ENCODE assay signal across 24 cellular contexts in the genomic region with DNA sequence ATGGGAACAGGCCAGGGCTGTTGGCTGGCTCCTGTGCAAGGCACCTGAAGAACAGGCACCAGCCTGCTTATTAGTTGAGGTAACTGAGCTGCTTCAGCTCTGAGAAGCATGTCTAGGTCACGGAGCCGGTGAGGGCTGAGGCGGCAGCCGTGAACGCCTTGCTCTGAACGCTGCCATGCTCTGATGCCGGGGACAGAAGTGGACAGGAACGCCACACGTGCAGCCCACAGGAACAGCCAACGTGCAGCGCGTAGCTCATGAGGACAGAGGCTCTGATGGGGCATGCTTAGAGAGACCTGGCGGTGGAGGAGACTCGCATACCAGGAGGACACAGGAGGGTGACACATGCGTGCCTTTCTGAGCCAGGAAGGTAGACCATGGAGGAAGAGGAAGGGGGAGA. TPM values are rescaled to one million over a fixed set of nuclear protein-coding genes. Genes with fewer than 3 reads are reported as not detected.
DNase-seq lines count a peak whose midpoint lies in the region; ATAC-seq, FAIRE-seq and TF ChIP-seq lines count a peak whose summit lies in the region.
"Had no signal": no experiment of that assay in that cellular context is flagged by ENCODE, and none has a peak within 500 bp of the region (broad histone marks: within the 10 kb centered on the region; RNA-seq: fewer than 3 reads in every experiment).

No MANE protein-coding gene starts in this region.

- no peak overlapping the region for H3K9ac ChIP-seq in GM12878 (ENCODE audit: control insufficient read depth, insufficient read depth, low read length)

- H3K4me1 ChIP-seq in GM12878 (ENCODE audit: control insufficient read depth, insufficient read depth, low read length) (no peaks in the 10 kb centered on the region), esophagus muscularis mucosa (peaks cover 22 to 73% (median 69%) of the 10 kb centered on the region in 4 donors), sigmoid colon (peaks cover 0 to 54% (median 35%) of the 10 kb centered on the region in 4 donors)
- H3K4me1 ChIP-seq: Caco-2 had no signal

- H3K36me3 ChIP-seq in GM12878 (ENCODE audit: control insufficient read depth in 2 of 2, insufficient read depth in 2 of 2, low read length in 1 of 2), result peaks cover 64 to 67% of the 10 kb centered on the region in 2 experiments
- H3K36me3 ChIP-seq in esophagus muscularis mucosa, result peaks cover 51 to 96% (median 88%) of the 10 kb centered on the region in 4 donors
- H3K36me3 ChIP-seq in sigmoid colon, result peaks cover 39 to 94% (median 68%) of the 10 kb centered on the region in 4 donors

- BruUV-seq in GM12878 (replicated peaks; lab: Mats Ljungman, UMichigan), result no TSS peak

- peaks cover 5% of the 10 kb centered on the region; the same call in 1 of the 2 replicates for H4K20me1 ChIP-seq in GM12878 (ENCODE audit: control insufficient read depth, insufficient read depth)

- TF ChIP-seq EP300 in GM12878 (IDR thresholded peaks at IDR 0.05; ENCODE audit: borderline replicate concordance in 1 of 2, control insufficient read depth in 1 of 2, low read depth in 2 of 2, low read length in 2 of 2) (no peak), esophagus muscularis mucosa (IDR thresholded peaks at IDR 0.05) (no peak), sigmoid colon (IDR thresholded peaks at IDR 0.05) (no peak)

- WGBS in GM12878 (ENCODE audit: insufficient coverage, insufficient replicate concordance, low lambda C conversion rate, missing lambda C conversion rate), result 93% methylated on average over 15 of the region's 15 CpGs
- 87% methylated on average over 15 of the region's 15 CpGs for WGBS in esophagus muscularis mucosa
- WGBS in sigmoid colon, 2 donors, result 94 to 96% methylated on average over 15 of the region's 15 CpGs

- SMC1A ChIA-PET in GM12878 (lab: Charles Lee; ENCODE audit: uncharacterized antibody, unreplicated experiment), result no interaction called here

- H2AFZ ChIP-seq in GM12878 (ENCODE audit: control insufficient read depth, low read depth, low read length), result no peak overlapping the region
- H2AFZ ChIP-seq: PC-9 had no signal

- peaks cover 38 to 75% of the 10 kb centered on the region in 2 donors for H3K36me3 Mint-ChIP-seq in stimulated activated naive B cell treated with anti-CD40 and anti-IgM and Interleukin-4, amounts not matched to agents 10 μg/mL and 1 μg/mL and 100 μg/mL, for 72 hours

- no peak overlapping the region for H3K27ac ChIP-seq in GM12878 (ENCODE audit: control insufficient read depth, insufficient read depth)
- peak overlapping the region in 3 of 4 donors; percentile 71 to 82 (median 77) for H3K27ac ChIP-seq in esophagus muscularis mucosa (replicated peaks in 1 of 4)
- H3K27ac ChIP-seq in sigmoid colon, result peak overlapping the region in 1 of 4 donors; percentile 79
- H3K27ac ChIP-seq: PC-9 had no signal

- H3K4me2 ChIP-seq in GM12878 (ENCODE audit: control insufficient read depth, insufficient read depth), result no peak overlapping the region
- H3K4me2 ChIP-seq: PC-9 had no signal

- peak; percentile 66 for TF ChIP-seq POLR2A in GM12878 (IDR thresholded peaks at IDR 0.05; ENCODE audit: low read depth, low read length)
- no peak for TF ChIP-seq POLR2A in esophagus muscularis mucosa (IDR thresholded peaks at IDR 0.05; ENCODE audit: low read depth)
- no peak for TF ChIP-seq POLR2A in sigmoid colon (IDR thresholded peaks at IDR 0.05)

- RAD21 ChIA-PET in GM12878 (lab: Charles Lee; ENCODE audit: unreplicated experiment), result no interaction called here

- H3K27me3 Mint-ChIP-seq in stimulated activated naive B cell treated with anti-CD40 and anti-IgM and Interleukin-4, amounts not matched to agents 10 μg/mL and 1 μg/mL and 100 μg/mL, for 72 hours, result no peaks in the 10 kb centered on the region

- ATAC-seq in Right ventricle myocardium superior (ENCODE audit: poor library complexity) (no peak), GM12878 (no peak), HG03108 (IDR thresholded peaks at IDR 0.05; ENCODE audit: unreplicated experiment) (no peak)
- no peak for ATAC-seq in stimulated activated naive B cell treated with anti-CD40 and anti-IgM and Interleukin-4, amounts not matched to agents 10 μg/mL and 1 μg/mL and 100 μg/mL, for 72 hours (replicated peaks)
- ATAC-seq: CD8-positive, alpha-beta T cell had no signal

- H3K4me3 ChIP-seq in GM12878 (no peak overlapping the region), esophagus muscularis mucosa (no peak overlapping the region), sigmoid colon (no peak overlapping the region)
- H3K4me3 ChIP-seq: MG63, PC-9 had no signal

- H3K4me3 Mint-ChIP-seq in stimulated activated naive B cell treated with anti-CD40 and anti-IgM and Interleukin-4, amounts not matched to agents 10 μg/mL and 1 μg/mL and 100 μg/mL, for 72 hours, result no peak overlapping the region
- H3K4me3 Mint-ChIP-seq: CD8-positive, alpha-beta T cell had no signal

- POLR2A ChIA-PET in GM12878 (lab: Charles Lee), result no interaction called here

- no peak for TF ChIP-seq RAD21 in GM12878 (IDR thresholded peaks at IDR 0.05; ENCODE audit: insufficient read depth, low read depth, low read length)

- H3K27me3 ChIP-seq in GM12878 (replicated peaks in 1 of 2; ENCODE audit: control insufficient read depth in 2 of 2, insufficient read depth in 2 of 2, low read length in 1 of 2) (no peaks in the 10 kb centered on the region), esophagus muscularis mucosa (no peaks in the 10 kb centered on the region), sigmoid colon (no peaks in the 10 kb centered on the region)
- H3K27me3 ChIP-seq: MG63 had no signal

- DNase-seq in cardiac septum (ENCODE audit: low spot score) (peak; percentile 62), Right ventricle myocardium superior (no peak), GM12878 (ENCODE audit: low read depth, low spot score) (no peak), esophagus muscularis mucosa (ENCODE audit: extremely low spot score) (no peak), sigmoid colon (peak; percentile 56), NCI-H2196 treated with DMSO at 0.1 percent for 48 hours (lab: John Stamatoyannopoulos, UW; ENCODE audit: unreplicated experiment) (no peak)
- no peak for DNase-seq in stimulated activated naive B cell treated with anti-CD40 and anti-IgM and Interleukin-4, amounts not matched to agents 10 μg/mL and 1 μg/mL and 100 μg/mL, for 72 hours
- DNase-seq: C1 segment of cervical spinal cord; Caco-2; CD8-positive, alpha-beta T cell; DMS79 treated with DMSO at 0.1 percent for 48 hours; GF-D8; KG1; MG63; NCI-H2029 treated with DMSO at 0.1 percent for 48 hours; NCI-H2227 treated with DMSO at 0.1 percent for 48 hours; NCI-H526 treated with DMSO at 0.1 percent for 48 hours; PC-9; RPMI8226; SHP77 had no signal

- H3K27ac Mint-ChIP-seq in stimulated activated naive B cell treated with anti-CD40 and anti-IgM and Interleukin-4, amounts not matched to agents 10 μg/mL and 1 μg/mL and 100 μg/mL, for 72 hours, result no peak overlapping the region
- H3K27ac Mint-ChIP-seq: CD8-positive, alpha-beta T cell had no signal

- peaks cover 22 to 27% of the 10 kb centered on the region in 2 donors for H3K4me1 Mint-ChIP-seq in stimulated activated naive B cell treated with anti-CD40 and anti-IgM and Interleukin-4, amounts not matched to agents 10 μg/mL and 1 μg/mL and 100 μg/mL, for 72 hours

- FAIRE-seq in GM12878 (lab: Jason Lieb, UNC), result no peak
- FAIRE-seq: GM12892, GM19239, H54 had no signal

- no peaks in the 10 kb centered on the region for H3K9me3 Mint-ChIP-seq in stimulated activated naive B cell treated with anti-CD40 and anti-IgM and Interleukin-4, amounts not matched to agents 10 μg/mL and 1 μg/mL and 100 μg/mL, for 72 hours
- H3K9me3 Mint-ChIP-seq: CD8-positive, alpha-beta T cell had no signal

- CTCF ChIA-PET in GM12878 (lab: Yijun Ruan, JAX), result no interaction called here

- intact Hi-C loops in cardiac septum (cut with DNase I), result no loop called here
- intact Hi-C loops in Right ventricle myocardium superior (cut with DNase I), result no loop called here
- intact Hi-C loops in GM12878 (cut with micrococcal nuclease; ENCODE audit: unreplicated experiment), result no loop called here
- intact Hi-C loops in esophagus muscularis mucosa (cut with DNase I), result no loop called here
- intact Hi-C loops in sigmoid colon (cut with DNase I), result no loop called here

- TF ChIP-seq CTCF in GM12878 (IDR thresholded peaks at IDR 0.05 in 2 of 3, conservative IDR thresholded peaks at IDR 0.05 in 1 of 3; ENCODE audit: control insufficient read depth in 2 of 3, extremely low read depth in 1 of 3, insufficient read depth in 1 of 3, low read depth in 3 of 3, low read length in 3 of 3) (no peak), esophagus muscularis mucosa (IDR thresholded peaks at IDR 0.05) (no peak), sigmoid colon (IDR thresholded peaks at IDR 0.05) (no peak)

- no peaks in the 10 kb centered on the region for H3K9me3 ChIP-seq in GM12878 (replicated peaks; ENCODE audit: control insufficient read depth, insufficient read depth, low read length)
- no peaks in the 10 kb centered on the region for H3K9me3 ChIP-seq in esophagus muscularis mucosa
- H3K9me3 ChIP-seq in sigmoid colon, result no peaks in the 10 kb centered on the region
- H3K9me3 ChIP-seq: Caco-2, MG63 had no signal

- in situ Hi-C loops in GM12878 (cut with MboI), result no loop called here

- H3K79me2 ChIP-seq in GM12878 (ENCODE audit: control insufficient read depth, insufficient read depth, low read length), result peaks cover 3% of the 10 kb centered on the region; the same call in 1 of the 2 replicates

RNA-seq across cellular contexts. Expression of gene USP22, which starts 25.6 kb away (rescaled TPM):
- 200 TPM for total RNA-seq in cardiac septum
- total RNA-seq in Right ventricle myocardium superior, result 139 TPM
- total RNA-seq in GM12878 (2013; cell fraction: nucleolus; rRNA removed), result 204 and 220 TPM in 2 replicates
- 130 and 140 TPM in 2 replicates for total RNA-seq in GM12878 (2014; rRNA removed)
- total RNA-seq in GM12878 (2014; rRNA removed; fragmentation: Illumina TruSeq; extraction: Trizol), result 78.0 and 82.1 TPM in 2 replicates
- 200 and 218 TPM in 2 replicates for total RNA-seq in GM12878 (2021)
- polyA plus RNA-seq in GM12878 (2011; ENCODE audit: low read depth), result 71.5 TPM
- 62.7 and 113 TPM in 2 replicates for polyA plus RNA-seq in GM12878 (2011; rRNA removed)
- 98.3 and 104 TPM in 2 replicates for polyA plus RNA-seq in GM12878 (2011; cell fraction: cytosol; rRNA removed)
- 131 and 163 TPM in 2 replicates for polyA plus RNA-seq in GM12878 (2011; cell fraction: nucleus; rRNA removed)
- 62.2 and 71.3 TPM in 2 replicates for polyA plus RNA-seq in GM12878 (2012)
- 101 and 114 TPM in 2 replicates for polyA plus RNA-seq in GM12878 (2014; fragmentation: Illumina TruSeq; extraction: Trizol)
- polyA plus RNA-seq in GM12878 (2014; fragmentation: Nextera tagmentation; extraction: Ambion mirVana), result 10 to 100 TPM; 10.8 to 11.6 TPM
- polyA plus RNA-seq in GM12878 (2014; rRNA removed), result 106 and 116 TPM in 2 replicates
- 10 to 100 TPM; 85.6 to 91.9 TPM for polyA plus RNA-seq in GM12878 (2016; fragmentation: Nextera tagmentation; extraction: Ambion mirVana)
- polyA minus RNA-seq in GM12878 (2011; rRNA and poly(A)+ RNA removed), result 147 and 182 TPM in 2 replicates
- 69.5 and 91.4 TPM in 2 replicates for polyA minus RNA-seq in GM12878 (2011; cell fraction: cytosol; rRNA and poly(A)+ RNA removed)
- 50.4 and 99.9 TPM in 2 replicates for polyA minus RNA-seq in GM12878 (2011; cell fraction: nucleus; rRNA and poly(A)+ RNA removed)
- total RNA-seq in esophagus muscularis mucosa, result 100 to 1,000 TPM in 2 of 4 donors, 10 to 100 TPM in 2; 78.5 to 135 (median 112) TPM
- 10 to 100 TPM; 68.8 to 84.2 (median 83.4) TPM for total RNA-seq in sigmoid colon
- polyA plus RNA-seq in sigmoid colon, result 10 to 100 TPM; 25.2 to 71.2 (median 30.1) TPM

Comparison
In these comparisons a context has a peak if more than half of its experiments do, and no peak if none do; other contexts are left out.
1. DNase-seq: peak in cardiac septum (single experiment) and sigmoid colon (single experiment); none in Right ventricle myocardium superior (single experiment), GM12878 (single experiment), esophagus muscularis mucosa (single experiment), stimulated activated naive B cell treated with anti-CD40 and anti-IgM and Interleukin-4, amounts not matched to agents 10 μg/mL and 1 μg/mL and 100 μg/mL, for 72 hours (single experiment) and NCI-H2196 treated with DMSO at 0.1 percent for 48 hours (single experiment).